In genomic region chr2:108553181-108553919, GRCh38 we compare ENCODE assay signal across 15 cellular contexts. TPM values are rescaled to one million over a fixed set of nuclear protein-coding genes. Genes with fewer than 3 reads are reported as not detected.
A peak's percentile ranks its signal among the peaks of the same experiment; 100 is the strongest.
DNase-seq lines count a peak whose midpoint lies in the region; ATAC-seq and TF ChIP-seq lines count a peak whose summit lies in the region.
"Had no signal": no experiment of that assay in that cellular context is flagged by ENCODE, and none has a peak within 500 bp of the region (broad histone marks: within the 10 kb centered on the region; RNA-seq: fewer than 3 reads in every experiment).

No MANE protein-coding gene starts in this region.

- peaks cover 0 to 11% of the 10 kb centered on the region in 2 donors for H3K4me1 ChIP-seq in ascending aorta
- peaks cover 19 to 70% (median 22%) of the 10 kb centered on the region in 3 donors for H3K4me1 ChIP-seq in gastroesophageal sphincter
- peaks cover 36% of the 10 kb centered on the region for H3K4me1 ChIP-seq in stomach smooth muscle (ENCODE audit: control insufficient read depth, insufficient read depth, low read length)

- no peak for TF ChIP-seq EP300 in gastroesophageal sphincter (IDR thresholded peaks at IDR 0.05)

- H3K9ac ChIP-seq in stomach smooth muscle (ENCODE audit: low read length in 2 of 2): peak overlapping the region; percentile 30 to 47

- no peak for DNase-seq in ascending aorta (ENCODE audit: low spot score in 2 of 2)
- DNase-seq in midbrain (lab: John Stamatoyannopoulos, UW): peak; percentile 37
- DNase-seq in central memory CD4-positive, alpha-beta T cell: no peak
- DNase-seq in OCI-M2 (lab: John Stamatoyannopoulos, UW; ENCODE audit: unreplicated experiment): no peak
- DNase-seq in NK-92 treated with Interleukin-12 subunit alpha and Interleukin-12 subunit beta, amount 100 ng/mL, for 24 hours (lab: John Stamatoyannopoulos, UW): no peak
- DNase-seq: activated CD8-positive, alpha-beta memory T cell treated with anti-CD3 and anti-CD28 coated beads for 24 hours; activated gamma-delta T cell treated with Interleukin-2 at 50 U/mL for 16 hours; kidney glomerular epithelial cell; NCI-H1105; NCI-H226; small intestine; WERI-Rb-1 had no signal

- H3K36me3 ChIP-seq in ascending aorta: no peaks in the 10 kb centered on the region
- H3K36me3 ChIP-seq in gastroesophageal sphincter: no peaks in the 10 kb centered on the region
- H3K36me3 ChIP-seq in stomach smooth muscle (ENCODE audit: control insufficient read depth in 2 of 2, insufficient read depth in 2 of 2, low read length in 2 of 2): no peaks in the 10 kb centered on the region
- H3K36me3 ChIP-seq: WERI-Rb-1 had no signal

- peak; percentile 31 for ATAC-seq in gastroesophageal sphincter
- no peak for ATAC-seq in HG03135 (IDR thresholded peaks at IDR 0.05; ENCODE audit: unreplicated experiment)

- H3K27ac ChIP-seq in ascending aorta (peak overlapping the region; percentile 5 to 58), gastroesophageal sphincter (peak overlapping the region; percentile 67 to 80 (median 75)), stomach smooth muscle (ENCODE audit: low read length) (peak overlapping the region; percentile 58)
- H3K27ac ChIP-seq: WERI-Rb-1 had no signal

- no peaks in the 10 kb centered on the region for H3K9me3 ChIP-seq in ascending aorta
- no peaks in the 10 kb centered on the region for H3K9me3 ChIP-seq in gastroesophageal sphincter
- H3K9me3 ChIP-seq in stomach smooth muscle (ENCODE audit: control insufficient read depth in 2 of 2, low read length in 2 of 2): no peaks in the 10 kb centered on the region

- TF ChIP-seq CTCF in ascending aorta (IDR thresholded peaks at IDR 0.05) (no peak), gastroesophageal sphincter (IDR thresholded peaks at IDR 0.05) (no peak)

- H3K27me3 ChIP-seq in ascending aorta: no peaks in the 10 kb centered on the region
- H3K27me3 ChIP-seq in gastroesophageal sphincter: no peaks in the 10 kb centered on the region
- no peaks in the 10 kb centered on the region for H3K27me3 ChIP-seq in stomach smooth muscle (ENCODE audit: control insufficient read depth in 1 of 2, insufficient read depth in 2 of 2, low read length in 2 of 2)

- intact Hi-C loops in ascending aorta (cut with DNase I): no loop called here

- 21 to 23% methylated on average over 4 to 7 of the region's 7 CpGs for WGBS in gastroesophageal sphincter (ENCODE audit: low coverage in 1 of 2), 2 donors

- H3K4me3 ChIP-seq in ascending aorta (no peak overlapping the region), gastroesophageal sphincter (no peak overlapping the region), stomach smooth muscle (ENCODE audit: low read length in 2 of 2) (peak overlapping the region in 1 of 2 donors; percentile 51)

- no peak for TF ChIP-seq POLR2A in gastroesophageal sphincter (IDR thresholded peaks at IDR 0.05)

RNA-seq across cellular contexts. Expression of gene LIMS1, which starts 19.1 kb away (rescaled TPM):
- total RNA-seq in ascending aorta (39.8 TPM), gastroesophageal sphincter (100 to 1,000 TPM in 3 of 4 donors, 10 to 100 TPM in 1; 79.6 to 119 (median 116) TPM)
